In genomic region chr1:192683081-192683480, GRCh38 we compare ENCODE assay signal across 6 cellular contexts. TPM values are rescaled to one million over a fixed set of nuclear protein-coding genes. Genes with fewer than 3 reads are reported as not detected.
"Had no signal": no experiment of that assay in that cellular context is flagged by ENCODE, and none has a peak within 500 bp of the region (broad histone marks: within the 10 kb centered on the region; RNA-seq: fewer than 3 reads in every experiment).

No MANE protein-coding gene starts in this region.

RNA-seq across cellular contexts. Expression of gene RGS13, which starts 47.1 kb away (rescaled TPM):
- total RNA-seq: kidney epithelial cell, left lobe of liver, left ventricle myocardium superior, lung microvascular endothelial cell, mammary epithelial cell had no signal
- polyA plus RNA-seq: keratinocyte, mammary epithelial cell had no signal
